Comparison of ENCODE assay signal across 8 cellular contexts in the genomic region with DNA sequence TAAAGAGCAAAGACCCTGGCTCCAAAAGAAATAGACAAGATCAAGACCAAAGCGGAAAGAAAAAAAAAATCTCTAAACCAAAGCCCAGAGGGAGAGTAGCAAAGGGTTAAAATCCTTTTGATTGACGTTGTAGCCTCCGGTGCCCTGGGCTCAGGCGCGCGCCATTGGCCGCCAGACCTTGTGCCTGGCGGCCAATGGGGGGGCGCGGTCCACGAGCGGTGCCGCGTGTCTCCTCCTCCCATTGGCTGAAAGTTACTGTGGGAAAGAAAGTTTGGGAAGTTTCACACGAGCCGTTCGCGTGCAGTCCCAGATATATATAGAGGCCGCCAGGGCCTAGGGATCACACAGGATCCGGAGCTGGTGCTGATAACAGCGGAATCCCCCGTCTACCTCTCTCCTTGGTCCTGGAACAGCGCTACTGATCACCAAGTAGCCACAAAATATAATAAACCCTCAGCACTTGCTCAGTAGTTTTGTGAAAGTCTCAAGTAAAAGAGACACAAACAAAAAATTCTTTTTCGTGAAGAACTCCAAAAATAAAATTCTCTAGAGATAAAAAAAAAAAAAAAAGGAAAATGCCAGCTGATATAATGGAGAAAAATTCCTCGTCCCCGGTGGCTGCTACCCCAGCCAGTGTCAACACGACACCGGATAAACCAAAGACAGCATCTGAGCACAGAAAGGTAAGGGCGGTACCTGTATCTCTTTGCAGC. TPM values are rescaled to one million over a fixed set of nuclear protein-coding genes. Genes with fewer than 3 reads are reported as not detected.
DNase-seq lines count a peak whose midpoint lies in the region; ATAC-seq and TF ChIP-seq lines count a peak whose summit lies in the region.

A gene with protein sequence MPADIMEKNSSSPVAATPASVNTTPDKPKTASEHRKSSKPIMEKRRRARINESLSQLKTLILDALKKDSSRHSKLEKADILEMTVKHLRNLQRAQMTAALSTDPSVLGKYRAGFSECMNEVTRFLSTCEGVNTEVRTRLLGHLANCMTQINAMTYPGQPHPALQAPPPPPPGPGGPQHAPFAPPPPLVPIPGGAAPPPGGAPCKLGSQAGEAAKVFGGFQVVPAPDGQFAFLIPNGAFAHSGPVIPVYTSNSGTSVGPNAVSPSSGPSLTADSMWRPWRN (plus strand): TSS at position 343 of the 713 bp plus-strand sequence. CDS start 233 bp downstream, at position 576.

- no peak for TF ChIP-seq EP300 in suprapubic skin (IDR thresholded peaks at IDR 0.05)

- no peaks in the 10 kb centered on the region for H3K9me3 ChIP-seq in fibroblast of lung (ENCODE audit: control insufficient read depth, insufficient read depth, low read depth, low read length)
- no peaks in the 10 kb centered on the region for H3K9me3 ChIP-seq in mucosa of stomach (ENCODE audit: control insufficient read depth, low read length)
- H3K9me3 ChIP-seq in suprapubic skin: no peaks in the 10 kb centered on the region

- H3K4me3 ChIP-seq in ACC112 (ENCODE audit: low read depth, low read length): peak within 1 kb of the TSS; percentile 81
- H3K4me3 ChIP-seq in fibroblast of lung (replicated peaks in 1 of 4; ENCODE audit: control extremely low read depth in 1 of 4, insufficient read depth in 1 of 4, low read depth in 3 of 4, low read length in 4 of 4): peak within 1 kb of the TSS in 3 of 4 experiments; percentile 42 to 64 (median 55)
- H3K4me3 ChIP-seq in mucosa of stomach (ENCODE audit: low read length): peak within 1 kb of the TSS; percentile 88
- H3K4me3 ChIP-seq in suprapubic skin: peak within 1 kb of the TSS; percentile 68

- peaks cover 0 to 4% of the 10 kb centered on the region in 2 donors for H3K36me3 Mint-ChIP-seq in activated T-cell treated with anti-CD3 and anti-CD28 coated beads, Interleukin-2, amount 50 U/mL, for 72 hours (ENCODE audit: insufficient read depth in 2 of 2)

- H4K20me1 ChIP-seq in fibroblast of lung (ENCODE audit: control insufficient read depth, extremely low read depth, insufficient read depth, low read length): no peaks in the 10 kb centered on the region

- H3K27me3 ChIP-seq in ACC112 (ENCODE audit: insufficient read depth, low read length): no peaks in the 10 kb centered on the region; the same call in 1 of the 2 replicates
- peaks cover 34% of the 10 kb centered on the region for H3K27me3 ChIP-seq in fibroblast of lung (ENCODE audit: control insufficient read depth, insufficient read depth, low read length)
- no peaks in the 10 kb centered on the region for H3K27me3 ChIP-seq in mucosa of stomach (ENCODE audit: control insufficient read depth, insufficient read depth, low read length)
- H3K27me3 ChIP-seq in suprapubic skin: no peaks in the 10 kb centered on the region

- H3K79me2 ChIP-seq in ACC112 (ENCODE audit: control insufficient read depth, insufficient read depth, low read length, unreplicated experiment) (no peaks in the 10 kb centered on the region), fibroblast of lung (ENCODE audit: control insufficient read depth, insufficient read depth, low read length) (no peaks in the 10 kb centered on the region)

- peak within 1 kb of the TSS; percentile 78 for H3K27ac Mint-ChIP-seq in activated T-cell treated with anti-CD3 and anti-CD28 coated beads, Interleukin-2, amount 50 U/mL, for 72 hours

- H3K27me3 Mint-ChIP-seq in activated T-cell treated with anti-CD3 and anti-CD28 coated beads, Interleukin-2, amount 50 U/mL, for 72 hours (ENCODE audit: low read depth): peaks cover 77% of the 10 kb centered on the region

- peak; percentile 89 for DNase-seq in HS-27A (ENCODE audit: low read depth)
- DNase-seq in NCI-H82 treated with DMSO at 0.1 percent for 48 hours (lab: John Stamatoyannopoulos, UW; ENCODE audit: unreplicated experiment): peak; percentile 88
- peak; percentile 58 to 64 for DNase-seq in activated T-cell treated with anti-CD3 and anti-CD28 coated beads, Interleukin-2, amount 50 U/mL, for 72 hours
- DNase-seq in fibroblast of lung (ENCODE audit: low read depth in 2 of 2): peak; percentile 88 to 97
- peak; percentile 94 for DNase-seq in suprapubic skin (ENCODE audit: low spot score in 2 of 2)

- peak within 1 kb of the TSS; percentile 84 to 88 for H3K4me3 Mint-ChIP-seq in activated T-cell treated with anti-CD3 and anti-CD28 coated beads, Interleukin-2, amount 50 U/mL, for 72 hours

- 1% methylated on average over 29 of the region's 29 CpGs for WGBS in suprapubic skin

- H3K4me1 ChIP-seq in ACC112 (ENCODE audit: control insufficient read depth, insufficient read depth, low read length, unreplicated experiment): peaks cover 14% of the 10 kb centered on the region
- peaks cover 23% of the 10 kb centered on the region for H3K4me1 ChIP-seq in fibroblast of lung (ENCODE audit: control insufficient read depth, extremely low read depth, insufficient read depth, low read length)
- peaks cover 50% of the 10 kb centered on the region for H3K4me1 ChIP-seq in mucosa of stomach (ENCODE audit: control insufficient read depth, insufficient read depth, low read length)
- peaks cover 89% of the 10 kb centered on the region for H3K4me1 ChIP-seq in suprapubic skin

- H3K9me3 Mint-ChIP-seq in activated T-cell treated with anti-CD3 and anti-CD28 coated beads, Interleukin-2, amount 50 U/mL, for 72 hours: no peaks in the 10 kb centered on the region

- peak within 1 kb of the TSS; percentile 80 for H3K9ac ChIP-seq in fibroblast of lung (ENCODE audit: insufficient read depth, low read length)
- H3K9ac ChIP-seq in mucosa of stomach (ENCODE audit: low read length): peak within 1 kb of the TSS; percentile 95

- ATAC-seq in GM18502 (IDR thresholded peaks at IDR 0.05; ENCODE audit: poor library complexity, unreplicated experiment): peak; percentile 34
- ATAC-seq in activated T-cell treated with anti-CD3 and anti-CD28 coated beads, Interleukin-2, amount 50 U/mL, for 72 hours (replicated peaks in 1 of 2): peak; percentile 26 to 27

- H3K27ac ChIP-seq in ACC112 (ENCODE audit: low read depth, low read length) (peak within 1 kb of the TSS; percentile 94), fibroblast of lung (ENCODE audit: insufficient read depth, low read length) (peak within 1 kb of the TSS; percentile 73), suprapubic skin (peak within 1 kb of the TSS; percentile 92)

- TF ChIP-seq POLR2A in suprapubic skin (IDR thresholded peaks at IDR 0.05): peak; percentile 69 to 92

- H3K36me3 ChIP-seq in ACC112 (ENCODE audit: insufficient read depth, low read length) (no peaks in the 10 kb centered on the region), fibroblast of lung (ENCODE audit: control insufficient read depth, insufficient read depth, low read length) (no peaks in the 10 kb centered on the region), mucosa of stomach (ENCODE audit: control insufficient read depth, insufficient read depth, low read length) (peaks cover 11% of the 10 kb centered on the region), suprapubic skin (peaks cover 6% of the 10 kb centered on the region)

- peaks cover 57% of the 10 kb centered on the region for H3K4me1 Mint-ChIP-seq in activated T-cell treated with anti-CD3 and anti-CD28 coated beads, Interleukin-2, amount 50 U/mL, for 72 hours (ENCODE audit: low read depth)

- peak within 1 kb of the TSS; percentile 81 for H3K4me2 ChIP-seq in fibroblast of lung (ENCODE audit: extremely low read depth, insufficient read depth, low read length)

- no peak within 1 kb of the TSS for H2AFZ ChIP-seq in ACC112 (ENCODE audit: low read length, unreplicated experiment)
- peak within 1 kb of the TSS; percentile 49 for H2AFZ ChIP-seq in fibroblast of lung (ENCODE audit: low read length)

- TF ChIP-seq CTCF in fibroblast of lung (conservative IDR thresholded peaks at IDR 0.05 in 1 of 2, IDR thresholded peaks at IDR 0.05 in 1 of 2; ENCODE audit: low read depth in 1 of 2, low read length in 2 of 2) (no peak), suprapubic skin (IDR thresholded peaks at IDR 0.05) (no peak)

RNA-seq across cellular contexts. Expression of the gene that starts here (rescaled TPM):
- under 1 TPM; 0.81 to 0.91 TPM for total RNA-seq in activated T-cell treated with anti-CD3 and anti-CD28 coated beads, Interleukin-2, amount 50 U/mL, for 72 hours
- total RNA-seq in fibroblast of lung (0.17 and 0.51 TPM in 2 replicates), suprapubic skin (100 to 1,000 TPM; 128 to 206 (median 154) TPM)
- 0.85 and 1.2 TPM in 2 replicates for polyA plus RNA-seq in fibroblast of lung
- polyA plus RNA-seq in fibroblast of lung (2012): 0.88 and 1.0 TPM in 2 replicates
- not detected in 2 replicates for polyA minus RNA-seq in fibroblast of lung (ENCODE audit: low replicate concordance)

Comparison
In these comparisons a context has a peak if more than half of its experiments do, and no peak if none do; other contexts are left out.
1. Peak in every context shown above with its lines: DNase-seq, ATAC-seq, H3K4me3 ChIP-seq and H3K27ac ChIP-seq.
2. RNA of the gene that starts here (total RNA-seq): 128 to 206 TPM in suprapubic skin; 0.81 to 0.91 TPM in activated T-cell treated with anti-CD3 and anti-CD28 coated beads, Interleukin-2, amount 50 U/mL, for 72 hours and 0.17 to 0.51 TPM in fibroblast of lung; every median in the first group is over 10 times any median in the second.
3. Peak in DNase-seq and ATAC-seq in activated T-cell treated with anti-CD3 and anti-CD28 coated beads, Interleukin-2, amount 50 U/mL, for 72 hours; RNA of the gene not detected or under 1 TPM.